15 cellular contexts compared by ENCODE assay signal in the genomic region with DNA sequence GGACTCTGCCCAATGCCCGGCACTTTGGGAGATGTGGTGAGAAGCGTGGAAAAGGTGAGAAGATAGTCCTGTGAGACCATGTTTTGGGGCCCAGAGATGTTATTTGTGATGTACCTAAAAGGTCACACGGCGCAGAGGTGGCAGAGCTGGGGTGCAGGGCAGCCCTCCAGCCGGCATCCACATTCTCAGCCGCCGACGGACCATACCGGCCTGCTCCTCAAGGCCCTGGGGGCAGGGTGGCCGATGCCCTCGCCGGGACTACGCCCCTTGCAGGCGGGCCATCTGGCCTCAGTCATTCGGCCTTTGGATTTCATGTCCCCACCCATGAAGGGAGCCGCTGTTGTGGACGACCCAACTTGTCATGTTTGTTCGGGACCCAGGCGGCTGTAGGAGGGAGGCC.
DNase-seq lines count a peak whose midpoint lies in the region; ATAC-seq and TF ChIP-seq lines count a peak whose summit lies in the region.
"Had no signal": no experiment of that assay in that cellular context is flagged by ENCODE, and none has a peak within 500 bp of the region (broad histone marks: within the 10 kb centered on the region; RNA-seq: fewer than 3 reads in every experiment).

No MANE protein-coding gene starts in this region.

- H3K4ac ChIP-seq in trophoblast cell (ENCODE audit: low read depth, low read length), result no peak overlapping the region

- H2AK5ac ChIP-seq in trophoblast cell (ENCODE audit: low read length), result no peak overlapping the region

- H3K4me1 ChIP-seq in BLaER1 treated with 17β-estradiol and CSF1 and Interleukin-3, amounts not matched to agents 10 nM and 100 nM, result peaks cover 47 to 98% (median 97%) of the 10 kb centered on the region in 10 experiments
- H3K4me1 ChIP-seq in PC-9 (replicated peaks; ENCODE audit: insufficient read depth) (peaks cover 22% of the 10 kb centered on the region), trophoblast cell (ENCODE audit: control insufficient read depth in 1 of 2, insufficient read depth in 2 of 2, low read length in 2 of 2) (no peaks in the 10 kb centered on the region)

- POLR2A ChIA-PET in PC-9 (lab: Charles Lee; ENCODE audit: unreplicated experiment), result no interaction called here

- H2BK12ac ChIP-seq in trophoblast cell (ENCODE audit: low read length), result no peak overlapping the region

- TF ChIP-seq CTCF in PC-9 (conservative IDR thresholded peaks at IDR 0.05), result no peak
- no peak for TF ChIP-seq CTCF in glutamatergic neuron (IDR thresholded peaks at IDR 0.05; ENCODE audit: partially characterized antibody, unreplicated experiment)

- no peak overlapping the region for H3K23ac ChIP-seq in trophoblast cell (ENCODE audit: low read length)

- no peaks in the 10 kb centered on the region for H3K36me3 Mint-ChIP-seq in glutamatergic neuron (ENCODE audit: unreplicated experiment)

- H3K79me2 ChIP-seq in PC-9 (ENCODE audit: low read depth), result no peaks in the 10 kb centered on the region
- H3K79me2 ChIP-seq in trophoblast cell (ENCODE audit: control insufficient read depth, insufficient read depth, low read length, poor library complexity), result no peaks in the 10 kb centered on the region

- H3K18ac ChIP-seq in trophoblast cell (ENCODE audit: low read length), result no peak overlapping the region

- H3K4me3 Mint-ChIP-seq in glutamatergic neuron (ENCODE audit: unreplicated experiment), result no peak overlapping the region
- H3K4me3 Mint-ChIP-seq: B cell; CD4-positive, alpha-beta T cell; GM23338; HFFc6 had no signal

- no peak overlapping the region for H4K12ac ChIP-seq in trophoblast cell (ENCODE audit: low read depth, low read length)

- no CpG with 5 or more reads among the region's 19 CpGs for WGBS in trophoblast cell (ENCODE audit: extremely low coverage, insufficient coverage, insufficient read length)

- H2AFZ ChIP-seq in PC-9 (no peak overlapping the region), trophoblast cell (ENCODE audit: insufficient read depth, low read length, poor library complexity) (no peak overlapping the region)
- H2AFZ ChIP-seq: GM23338 had no signal

- H3K9me2 ChIP-seq in PC-9 (ENCODE audit: insufficient read depth), result no peaks in the 10 kb centered on the region

- DNase-seq in PC-9 (no peak), glutamatergic neuron (no peak), trophoblast cell (peak; percentile 22 to 25), NOMO-1 treated with dmso at 0.1 percent for 144 hours (lab: John Stamatoyannopoulos, UW; ENCODE audit: unreplicated experiment) (no peak)
- DNase-seq: Caco-2; CD4-positive, alpha-beta T cell; H7; HFFc6 had no signal

- no peaks in the 10 kb centered on the region for H3K36me3 ChIP-seq in BLaER1 treated with 17β-estradiol and CSF1 and Interleukin-3, amounts not matched to agents 10 nM and 100 nM
- no peaks in the 10 kb centered on the region for H3K36me3 ChIP-seq in PC-9 (ENCODE audit: low read depth)
- H3K36me3 ChIP-seq in trophoblast cell (ENCODE audit: control insufficient read depth in 1 of 2, insufficient read depth in 2 of 2, low read length in 2 of 2), result no peaks in the 10 kb centered on the region

- H2BK5ac ChIP-seq in trophoblast cell (ENCODE audit: low read depth, low read length, poor library complexity), result no peak overlapping the region

- H3K9me3 ChIP-seq in BLaER1 treated with 17β-estradiol and CSF1 and Interleukin-3, amounts not matched to agents 10 nM and 100 nM (replicated peaks in 1 of 11), result no peaks in the 10 kb centered on the region
- H3K9me3 ChIP-seq in PC-9 (ENCODE audit: insufficient read depth, low read depth), result no peaks in the 10 kb centered on the region
- peaks cover 3% of the 10 kb centered on the region for H3K9me3 ChIP-seq in trophoblast cell (ENCODE audit: insufficient read depth, low read depth, low read length)
- H3K9me3 ChIP-seq: Caco-2 had no signal

- H3K4me3 ChIP-seq in BLaER1 treated with 17β-estradiol and CSF1 and Interleukin-3, amounts not matched to agents 10 nM and 100 nM, result no peak overlapping the region
- H3K4me3 ChIP-seq in PC-9 (no peak overlapping the region), trophoblast cell (ENCODE audit: low read depth, low read length) (no peak overlapping the region)
- H3K4me3 ChIP-seq: GM23338 had no signal

- H4K20me1 ChIP-seq in BLaER1 treated with 17β-estradiol and CSF1 and Interleukin-3, amounts not matched to agents 10 nM and 100 nM, result peaks cover 0 to 17% (median 0%) of the 10 kb centered on the region in 11 experiments; a peak in 3 of 22 replicates
- no peaks in the 10 kb centered on the region for H4K20me1 ChIP-seq in PC-9 (ENCODE audit: insufficient read depth)

- H3K27me3 Mint-ChIP-seq in glutamatergic neuron (ENCODE audit: unreplicated experiment), result peaks cover 14% of the 10 kb centered on the region
- H3K27me3 Mint-ChIP-seq: CD4-positive, alpha-beta T cell had no signal

- peaks cover 16% of the 10 kb centered on the region for H3K9me3 Mint-ChIP-seq in glutamatergic neuron (ENCODE audit: unreplicated experiment)
- H3K9me3 Mint-ChIP-seq: CD4-positive, alpha-beta T cell; GM23338; HFFc6 had no signal

- H2BK120ac ChIP-seq in trophoblast cell (ENCODE audit: insufficient read depth, low read length, poor library complexity), result no peak overlapping the region

- peak overlapping the region; percentile 92 for H3K27ac Mint-ChIP-seq in glutamatergic neuron (ENCODE audit: unreplicated experiment)
- H3K27ac Mint-ChIP-seq: B cell; CD4-positive, alpha-beta T cell; GM23338; HFFc6 had no signal

- peak overlapping the region in 5 of 11 experiments; percentile 15 to 82 (median 78); a peak in 7 of 22 replicates for H3K9ac ChIP-seq in BLaER1 treated with 17β-estradiol and CSF1 and Interleukin-3, amounts not matched to agents 10 nM and 100 nM
- H3K9ac ChIP-seq in trophoblast cell (ENCODE audit: low read length), result no peak overlapping the region

- H3F3A ChIP-seq in PC-9 (ENCODE audit: insufficient read depth, low read depth), result peaks cover 17% of the 10 kb centered on the region

- ATAC-seq in HG03280 (IDR thresholded peaks at IDR 0.05; ENCODE audit: unreplicated experiment) (no peak), HG02973 (IDR thresholded peaks at IDR 0.05; ENCODE audit: unreplicated experiment) (no peak)
- ATAC-seq: GM23338, HCT116 had no signal

- no peak overlapping the region for H4K91ac ChIP-seq in trophoblast cell (ENCODE audit: low read depth, low read length)

- peak overlapping the region in 9 of 11 experiments; percentile 89 to 98 (median 94); a peak in 17 of 22 replicates for H3K4me2 ChIP-seq in BLaER1 treated with 17β-estradiol and CSF1 and Interleukin-3, amounts not matched to agents 10 nM and 100 nM
- H3K4me2 ChIP-seq in PC-9 (peak overlapping the region; percentile 75), trophoblast cell (ENCODE audit: low read length) (no peak overlapping the region)
- H3K4me2 ChIP-seq: GM23338 had no signal

- no peak overlapping the region for H3K14ac ChIP-seq in trophoblast cell (ENCODE audit: low read length)

- H4K8ac ChIP-seq in trophoblast cell (ENCODE audit: low read depth, low read length), result no peak overlapping the region

- no TSS peak for BruUV-seq in PC-9 (replicated peaks; lab: Mats Ljungman, UMichigan)

- peaks cover 32% of the 10 kb centered on the region for H3K4me1 Mint-ChIP-seq in glutamatergic neuron (ENCODE audit: low read depth, unreplicated experiment)

- H3K79me1 ChIP-seq in trophoblast cell (ENCODE audit: low read length), result no peaks in the 10 kb centered on the region

- peaks cover 0 to 44% (median 0%) of the 10 kb centered on the region in 11 experiments; a peak in 4 of 22 replicates for H3K27me3 ChIP-seq in BLaER1 treated with 17β-estradiol and CSF1 and Interleukin-3, amounts not matched to agents 10 nM and 100 nM
- no peaks in the 10 kb centered on the region for H3K27me3 ChIP-seq in PC-9 (ENCODE audit: insufficient read depth, low read depth)
- no peaks in the 10 kb centered on the region for H3K27me3 ChIP-seq in trophoblast cell (ENCODE audit: insufficient read depth, low read length)

- CTCF ChIA-PET in PC-9 (lab: Charles Lee), result no interaction called here

- intact Hi-C loops in PC-9 (cut with micrococcal nuclease; ENCODE audit: unreplicated experiment), result no loop called here

- H3K27ac ChIP-seq in BLaER1 treated with 17β-estradiol and CSF1 and Interleukin-3, amounts not matched to agents 10 nM and 100 nM, result peak overlapping the region in 6 of 11 experiments; percentile 70 to 88 (median 80); a peak in 9 of 22 replicates
- H3K27ac ChIP-seq in PC-9 (no peak overlapping the region), trophoblast cell (ENCODE audit: low read depth, low read length) (no peak overlapping the region)
- H3K27ac ChIP-seq: C4-2B had no signal

Comparison
In these comparisons a context has a peak if more than half of its experiments do, and no peak if none do; other contexts are left out.
1. H3K27ac ChIP-seq: peak in BLaER1 treated with 17β-estradiol and CSF1 and Interleukin-3, amounts not matched to agents 10 nM and 100 nM (6 of 11); none in PC-9 (single experiment) and trophoblast cell (single experiment).
2. DNase-seq: peak in trophoblast cell (2 of 2); none in PC-9 (0 of 2), glutamatergic neuron (single experiment) and NOMO-1 treated with dmso at 0.1 percent for 144 hours (single experiment).